ENCODE assay signal across 10 cellular contexts in genomic region chr4:69054578-69055200, GRCh38. TPM values are rescaled to one million over a fixed set of nuclear protein-coding genes. Genes with fewer than 3 reads are reported as not detected.
DNase-seq lines count a peak whose midpoint lies in the region; ATAC-seq lines count a peak whose summit lies in the region.
"Had no signal": no experiment of that assay in that cellular context is flagged by ENCODE, and none has a peak within 500 bp of the region (broad histone marks: within the 10 kb centered on the region; RNA-seq: fewer than 3 reads in every experiment).

No MANE protein-coding gene starts in this region.

- DNase-seq in GM03348 (ENCODE audit: low spot score), result peak; percentile 14
- DNase-seq in astrocyte of the hippocampus (ENCODE audit: low read depth, low spot score), result peak; percentile 60
- DNase-seq in lung microvascular endothelial cell (ENCODE audit: low read depth in 2 of 2), result peak; percentile 82 to 95
- no peak for DNase-seq in Right ventricle myocardium superior
- no peak for DNase-seq in stimulated activated CD8-positive, alpha-beta memory T cell treated with anti-CD3 and anti-CD28 coated beads, Interleukin-4, amount 100 ng/mL, for 48 hours
- DNase-seq: NCI-H1417 treated with DMSO at 0.1 percent for 48 hours had no signal

- intact Hi-C loops in Right ventricle myocardium superior (cut with DNase I), result no loop called here

- ATAC-seq in HG03354 (IDR thresholded peaks at IDR 0.05; ENCODE audit: poor library complexity, severe bottlenecking, unreplicated experiment) (peak; percentile 48), Right ventricle myocardium superior (ENCODE audit: poor library complexity) (no peak), GM21423 (IDR thresholded peaks at IDR 0.05; ENCODE audit: unreplicated experiment) (no peak), HG02885 (IDR thresholded peaks at IDR 0.05; ENCODE audit: poor library complexity, unreplicated experiment) (no peak)

RNA-seq across cellular contexts. Expression of gene UGT2B7, which starts 41.6 kb away (rescaled TPM):
- not detected in 2 replicates for total RNA-seq in lung microvascular endothelial cell
- not detected for total RNA-seq in Right ventricle myocardium superior
- total RNA-seq: H1 had no signal

Comparison
In these comparisons a context has a peak if more than half of its experiments do, and no peak if none do; other contexts are left out.
1. DNase-seq: peak in GM03348 (single experiment), astrocyte of the hippocampus (single experiment) and lung microvascular endothelial cell (2 of 2); none in Right ventricle myocardium superior (single experiment) and stimulated activated CD8-positive, alpha-beta memory T cell treated with anti-CD3 and anti-CD28 coated beads, Interleukin-4, amount 100 ng/mL, for 48 hours (single experiment).